ENCODE assay signal across 8 cellular contexts in the genomic region with DNA sequence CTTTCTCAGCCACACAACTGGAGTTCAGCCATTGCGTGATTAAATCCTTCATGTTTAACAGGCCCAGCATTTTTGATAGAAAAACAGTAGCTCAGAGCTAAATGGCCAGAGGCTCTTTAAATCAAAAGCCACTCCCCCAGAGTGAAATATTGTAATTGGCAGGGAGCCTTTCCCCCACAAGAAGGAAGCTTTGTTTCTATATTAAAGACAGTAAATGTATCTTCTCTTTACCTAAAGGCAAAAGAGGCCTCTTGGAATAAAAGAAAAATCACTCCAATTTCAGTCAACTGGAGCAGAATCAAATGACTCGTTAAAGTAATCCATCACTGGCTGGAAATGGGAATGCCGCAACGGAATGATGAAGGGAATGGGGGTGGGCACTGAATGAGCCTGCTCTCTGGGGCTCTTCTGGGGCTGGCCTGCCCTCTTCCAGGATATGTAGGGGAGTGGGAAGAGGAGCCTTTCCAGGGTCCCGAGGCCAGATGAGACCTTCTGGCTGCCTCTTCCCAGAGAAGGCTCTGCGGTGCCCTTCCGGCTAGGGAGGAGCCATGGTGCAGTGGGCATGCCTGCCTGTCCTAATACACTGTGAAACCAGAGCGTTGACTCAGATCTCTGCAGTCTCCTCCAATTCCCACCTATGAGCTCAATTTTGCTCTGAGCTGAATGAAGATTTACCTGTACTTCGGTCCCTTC. TPM values are rescaled to one million over a fixed set of nuclear protein-coding genes. Genes with fewer than 3 reads are reported as not detected.
DNase-seq lines count a peak whose midpoint lies in the region; ATAC-seq and TF ChIP-seq lines count a peak whose summit lies in the region.

No MANE protein-coding gene starts in this region.

- H3K27me3 ChIP-seq in lower lobe of right lung (ENCODE audit: low read depth) = no peaks in the 10 kb centered on the region
- no peaks in the 10 kb centered on the region for H3K27me3 ChIP-seq in tibial nerve

- peak; percentile 69 to 87 for ATAC-seq in lower lobe of right lung
- ATAC-seq in HG03460 (IDR thresholded peaks at IDR 0.05; ENCODE audit: unreplicated experiment) = no peak
- ATAC-seq in GM19351 (IDR thresholded peaks at IDR 0.05; ENCODE audit: unreplicated experiment) = no peak
- ATAC-seq in GM18858 (IDR thresholded peaks at IDR 0.05; ENCODE audit: unreplicated experiment) = no peak

- TF ChIP-seq POLR2A in tibial nerve (IDR thresholded peaks at IDR 0.05) = no peak

- no peak for TF ChIP-seq CTCF in lower lobe of right lung (IDR thresholded peaks at IDR 0.05)
- no peak for TF ChIP-seq CTCF in tibial nerve (IDR thresholded peaks at IDR 0.05)

- no peak for TF ChIP-seq EP300 in tibial nerve (IDR thresholded peaks at IDR 0.05)

- no peaks in the 10 kb centered on the region for H3K4me1 ChIP-seq in lower lobe of right lung
- H3K4me1 ChIP-seq in tibial nerve = peaks cover 0 to 11% (median 7%) of the 10 kb centered on the region in 4 donors

- H3K4me3 ChIP-seq in lower lobe of right lung (peak overlapping the region; percentile 54), tibial nerve (peak overlapping the region; percentile 33 to 58 (median 40))

- WGBS in tibial nerve, 2 donors = 15 to 20% methylated on average over 9 of the region's 9 CpGs

- H3K27ac ChIP-seq in caudate nucleus (ENCODE audit: low read depth, low read length) (peak overlapping the region; percentile 75), lower lobe of right lung (peak overlapping the region; percentile 42), tibial nerve (peak overlapping the region in 3 of 4 donors; percentile 8 to 82 (median 76))

- intact Hi-C loops in lower lobe of right lung (cut with DNase I) = no loop called here

- H3K9me3 ChIP-seq in lower lobe of right lung (no peaks in the 10 kb centered on the region), tibial nerve (no peaks in the 10 kb centered on the region)

- DNase-seq in NCI-H1417 (lab: John Stamatoyannopoulos, UW) = peak in 2 of 3 experiments; percentile 29 to 92
- DNase-seq in NCI-H1417 treated with DMSO at 0.1 percent for 48 hours (lab: John Stamatoyannopoulos, UW) = no peak
- DNase-seq in caudate nucleus (lab: John Stamatoyannopoulos, UW) = peak in 28 of 61 donors; percentile 10 to 59 (median 29)
- DNase-seq in lower lobe of right lung = no peak
- DNase-seq in tibial nerve (ENCODE audit: low spot score in 2 of 2) = peak in 1 of 2 donors; percentile 28

- H3K36me3 ChIP-seq in lower lobe of right lung (no peaks in the 10 kb centered on the region), tibial nerve (no peaks in the 10 kb centered on the region)

RNA-seq across cellular contexts. Expression of a gene that starts 45.2 kb away (rescaled TPM):
- 4.3 TPM for total RNA-seq in lower lobe of right lung
- total RNA-seq in tibial nerve = 1 to 10 TPM in 3 of 4 donors, under 1 TPM in 1; 0.63 to 3.9 (median 1.3) TPM

Comparison
In these comparisons a context has a peak if more than half of its experiments do, and no peak if none do; other contexts are left out.
1. DNase-seq: peak in NCI-H1417 (2 of 3); none in NCI-H1417 treated with DMSO at 0.1 percent for 48 hours (single experiment) and lower lobe of right lung (single experiment).
2. ATAC-seq: peak in lower lobe of right lung (2 of 2); none in HG03460 (single experiment), GM19351 (single experiment) and GM18858 (single experiment).
3. Peak in every context shown above with its lines, with median percentiles within 50 percentile points of each other: H3K27ac ChIP-seq.